9 cellular contexts compared by ENCODE assay signal in genomic region chr4:131091896-131092295, GRCh38.
DNase-seq lines count a peak whose midpoint lies in the region; ATAC-seq and TF ChIP-seq lines count a peak whose summit lies in the region.
"Had no signal": no experiment of that assay in that cellular context is flagged by ENCODE, and none has a peak within 500 bp of the region (broad histone marks: within the 10 kb centered on the region; RNA-seq: fewer than 3 reads in every experiment).

No MANE protein-coding gene starts in this region.

- no peak overlapping the region for H3K4me3 ChIP-seq in astrocyte of the cerebellum (ENCODE audit: low read depth, low read length)

- DNase-seq in ELR (ENCODE audit: low read depth): peak; percentile 72
- DNase-seq in NAMALWA (ENCODE audit: low spot score): peak; percentile 72
- peak; percentile 64 for DNase-seq in astrocyte of the cerebellum (ENCODE audit: low read depth)
- DNase-seq in medulla oblongata (ENCODE audit: extremely low spot score): peak; percentile 56
- no peak for DNase-seq in mesenteric fat pad (ENCODE audit: low spot score)
- DNase-seq: GOT3 had no signal

- in situ Hi-C loops in astrocyte of the cerebellum (cut with HindIII; ENCODE audit: low sequenced_read_pairs): no loop called here

- no peak for ATAC-seq in GM18498 (IDR thresholded peaks at IDR 0.05; ENCODE audit: unreplicated experiment)
- ATAC-seq in HG03521 (IDR thresholded peaks at IDR 0.05; ENCODE audit: unreplicated experiment): no peak
- ATAC-seq in HG02588 (IDR thresholded peaks at IDR 0.05; ENCODE audit: unreplicated experiment): no peak

- peak; percentile 22 for TF ChIP-seq CTCF in astrocyte of the cerebellum (IDR thresholded peaks at IDR 0.05; ENCODE audit: low read depth, low read length, missing control alignments)
